8 cellular contexts compared by ENCODE assay signal in genomic region chr11:62610814-62611704, GRCh38. TPM values are rescaled to one million over a fixed set of nuclear protein-coding genes. Genes with fewer than 3 reads are reported as not detected.
DNase-seq lines count a peak whose midpoint lies in the region; ATAC-seq and TF ChIP-seq lines count a peak whose summit lies in the region.

No MANE protein-coding gene starts in this region.

- H3K4me3 ChIP-seq in AG04449 (ENCODE audit: low read depth, low read length) (peak overlapping the region; percentile 75), choroid plexus epithelial cell (ENCODE audit: low read depth, low read length) (peak overlapping the region; percentile 77)
- H3K4me3 ChIP-seq in Jurkat, Clone E6-1 (ENCODE audit: low read length) = peak overlapping the region; percentile 84
- H3K4me3 ChIP-seq in naive thymus-derived CD4-positive, alpha-beta T cell (ENCODE audit: low read length) = peak overlapping the region; percentile 99

- H3K27ac Mint-ChIP-seq in naive thymus-derived CD4-positive, alpha-beta T cell = peak overlapping the region; percentile 93 to 100 (median 97)

- H3K36me3 Mint-ChIP-seq in naive thymus-derived CD4-positive, alpha-beta T cell = peaks cover 0 to 25% (median 5%) of the 10 kb centered on the region in 5 donors

- H3K27me3 ChIP-seq in naive thymus-derived CD4-positive, alpha-beta T cell (ENCODE audit: control insufficient read depth in 2 of 2, insufficient read depth in 2 of 2, low read length in 2 of 2) = no peaks in the 10 kb centered on the region

- peaks cover 0 to 51% (median 0%) of the 10 kb centered on the region in 3 experiments for H3K36me3 ChIP-seq in naive thymus-derived CD4-positive, alpha-beta T cell (ENCODE audit: control insufficient read depth in 2 of 3, insufficient read depth in 3 of 3, low read length in 3 of 3)

- TF ChIP-seq CTCF in AG04449 (IDR thresholded peaks at IDR 0.05; ENCODE audit: insufficient read depth, low read length, missing control alignments) (no peak), choroid plexus epithelial cell (conservative IDR thresholded peaks at IDR 0.05; ENCODE audit: low read depth, low read length) (no peak)

- H3K4me3 Mint-ChIP-seq in naive thymus-derived CD4-positive, alpha-beta T cell = peak overlapping the region; percentile 89 to 100 (median 96)

- H3K4me1 ChIP-seq in naive thymus-derived CD4-positive, alpha-beta T cell (ENCODE audit: control insufficient read depth in 2 of 2, insufficient read depth in 2 of 2, low read length in 2 of 2) = peaks cover 19 to 32% of the 10 kb centered on the region in 2 donors

- POLR2A ChIA-PET in AG04449 (lab: Yijun Ruan, JAX) = interaction anchor here (1.0 to 3.0 kb wide), 5 partner anchors 9 to 54 kb away, joined by 3 to 14 read pairs (median 8); partner anchors contain the start of genes B3GAT3, C11orf98, CSKMT and EEF1G
- POLR2A ChIA-PET in naive thymus-derived CD4-positive, alpha-beta T cell (lab: Charles Lee) = interaction anchor here (0.8 to 12.0 kb wide), 18 partner anchors 10 to 245 kb away, joined by 3 to 219 read pairs (median 8); partner anchors contain the start of genes B3GAT3, C11orf98, CSKMT and EEF1G

- no peak for ATAC-seq in naive thymus-derived CD4-positive, alpha-beta T cell
- ATAC-seq in HG02678 (IDR thresholded peaks at IDR 0.05; ENCODE audit: unreplicated experiment) = no peak

- H3K27ac ChIP-seq in naive thymus-derived CD4-positive, alpha-beta T cell (ENCODE audit: low read depth, low read length) = peak overlapping the region; percentile 92

- intact Hi-C loops in naive thymus-derived CD4-positive, alpha-beta T cell (cut with micrococcal nuclease) = loop anchor here in 1 of 2 donors (5.0 kb wide), 1 partner anchor 231 kb away; no protein-coding TSS in a partner anchor

- H3K9me3 ChIP-seq in naive thymus-derived CD4-positive, alpha-beta T cell (ENCODE audit: control insufficient read depth in 2 of 3, low read length in 3 of 3) = no peaks in the 10 kb centered on the region

- CTCF ChIA-PET in AG04449 (lab: Yijun Ruan, JAX) = interaction anchor here (0.9 to 12.0 kb wide), 17 partner anchors 10 to 229 kb away, joined by 3 to 95 read pairs (median 3); partner anchors contain the start of genes B3GAT3, EEF1G, LRRN4CL and MTA2
- CTCF ChIA-PET in naive thymus-derived CD4-positive, alpha-beta T cell (lab: Charles Lee) = interaction anchor here (0.6 to 4.1 kb wide), 10 partner anchors 9 to 83 kb away, joined by 3 to 27 read pairs (median 4); partner anchors contain the start of genes B3GAT3, C11orf98, CSKMT and EEF1G

- no peaks in the 10 kb centered on the region for H3K9me3 Mint-ChIP-seq in naive thymus-derived CD4-positive, alpha-beta T cell

- H3K27me3 Mint-ChIP-seq in naive thymus-derived CD4-positive, alpha-beta T cell = no peaks in the 10 kb centered on the region

- DNase-seq in AG04449 (ENCODE audit: low read depth, low spot score) = no peak
- DNase-seq in Jurkat, Clone E6-1 (ENCODE audit: low read depth, low spot score) = no peak
- no peak for DNase-seq in choroid plexus epithelial cell (ENCODE audit: low read depth)
- no peak for DNase-seq in naive thymus-derived CD4-positive, alpha-beta T cell
- no peak for DNase-seq in NCI-H748 treated with DMSO at 0.1 percent for 48 hours (lab: John Stamatoyannopoulos, UW)
- no peak for DNase-seq in SIG-M5 (lab: John Stamatoyannopoulos, UW)
- no peak for DNase-seq in cerebellar cortex (ENCODE audit: low spot score)

- peaks cover 31 to 59% (median 51%) of the 10 kb centered on the region in 7 donors for H3K4me1 Mint-ChIP-seq in naive thymus-derived CD4-positive, alpha-beta T cell

RNA-seq across cellular contexts. Expression of gene EML3, which starts 1.5 kb away (rescaled TPM):
- polyA plus RNA-seq in Jurkat, Clone E6-1 (2012; ENCODE audit: insufficient read depth, insufficient read length) = 69.3 TPM
- 100 to 1,000 TPM; 152 to 209 (median 188) TPM for total RNA-seq in naive thymus-derived CD4-positive, alpha-beta T cell
- polyA plus RNA-seq in naive thymus-derived CD4-positive, alpha-beta T cell = 10 to 100 TPM; 14.6 to 23.9 TPM

RNA-seq across cellular contexts. Expression of gene ROM1, which starts 2.0 kb away (rescaled TPM):
- polyA plus RNA-seq in Jurkat, Clone E6-1 (2012; ENCODE audit: insufficient read depth, insufficient read length) = 2.4 TPM
- total RNA-seq in naive thymus-derived CD4-positive, alpha-beta T cell = 1 to 10 TPM; 1.2 to 2.4 (median 2.0) TPM
- polyA plus RNA-seq in naive thymus-derived CD4-positive, alpha-beta T cell = under 1 TPM in 1 of 2 donors, not detected in 1; 0.51 TPM

RNA-seq across cellular contexts. Expression of gene MTA2, which starts 9.4 kb away (rescaled TPM):
- 194 TPM for polyA plus RNA-seq in Jurkat, Clone E6-1 (2012; ENCODE audit: insufficient read depth, insufficient read length)
- 100 to 1,000 TPM; 134 to 238 (median 199) TPM for total RNA-seq in naive thymus-derived CD4-positive, alpha-beta T cell
- 10 to 100 TPM; 25.6 to 46.4 TPM for polyA plus RNA-seq in naive thymus-derived CD4-positive, alpha-beta T cell

RNA-seq across cellular contexts. Expression of gene B3GAT3, which starts 10.7 kb away (rescaled TPM):
- polyA plus RNA-seq in Jurkat, Clone E6-1 (2012; ENCODE audit: insufficient read depth, insufficient read length) = 58.8 TPM
- total RNA-seq in naive thymus-derived CD4-positive, alpha-beta T cell = 10 to 100 TPM; 55.8 to 78.1 (median 71.2) TPM
- polyA plus RNA-seq in naive thymus-derived CD4-positive, alpha-beta T cell = 10 to 100 TPM; 35.0 to 41.9 TPM

RNA-seq across cellular contexts. Expression of gene TUT1, which starts 19.7 kb away (rescaled TPM):
- 33.1 TPM for polyA plus RNA-seq in Jurkat, Clone E6-1 (2012; ENCODE audit: insufficient read depth, insufficient read length)
- 10 to 100 TPM; 34.5 to 54.6 (median 37.4) TPM for total RNA-seq in naive thymus-derived CD4-positive, alpha-beta T cell
- 10 to 100 TPM; 20.2 to 25.4 TPM for polyA plus RNA-seq in naive thymus-derived CD4-positive, alpha-beta T cell
